12 cellular contexts compared by ENCODE assay signal in genomic region chr10:129525408-129525807, GRCh38. TPM values are rescaled to one million over a fixed set of nuclear protein-coding genes. Genes with fewer than 3 reads are reported as not detected.
A peak's percentile ranks its signal among the peaks of the same experiment; 100 is the strongest.
DNase-seq lines count a peak whose midpoint lies in the region; TF ChIP-seq lines count a peak whose summit lies in the region.
"Had no signal": no experiment of that assay in that cellular context is flagged by ENCODE, and none has a peak within 500 bp of the region (broad histone marks: within the 10 kb centered on the region; RNA-seq: fewer than 3 reads in every experiment).

No MANE protein-coding gene starts in this region.

- no peak overlapping the region for H3K4ac ChIP-seq in H9 (ENCODE audit: low read depth, low read length)

- no peak overlapping the region for H2AFZ ChIP-seq in ACC112 (ENCODE audit: low read length, unreplicated experiment)
- H2AFZ ChIP-seq in H9 (ENCODE audit: low read length), result no peak overlapping the region

- H3K79me2 ChIP-seq in ACC112 (ENCODE audit: control insufficient read depth, insufficient read depth, low read length, unreplicated experiment), result no peaks in the 10 kb centered on the region
- no peaks in the 10 kb centered on the region for H3K79me2 ChIP-seq in H9 (ENCODE audit: insufficient read depth, low read length)

- no peak for TF ChIP-seq CTCF in H9 (conservative IDR thresholded peaks at IDR 0.05)

- no peaks in the 10 kb centered on the region for H3K23me2 ChIP-seq in H9 (ENCODE audit: insufficient read length, low read depth, low read length, poor library complexity, severe bottlenecking)

- no peak overlapping the region for H4K91ac ChIP-seq in H9 (ENCODE audit: insufficient read length, low read depth, low read length)

- no peak overlapping the region for H3K23ac ChIP-seq in H9 (ENCODE audit: insufficient read length, low read depth, low read length)

- no peak overlapping the region for H3K9ac ChIP-seq in H9 (ENCODE audit: extremely low read depth, insufficient read length, low read length)

- H3K4me2 ChIP-seq in H9 (ENCODE audit: insufficient read depth, insufficient read length, low read length), result no peak overlapping the region

- no peak overlapping the region for H2BK20ac ChIP-seq in H9 (ENCODE audit: low read depth, low read length, poor library complexity, severe bottlenecking)

- H3K18ac ChIP-seq in H9 (ENCODE audit: insufficient read length, low read depth, low read length), result no peak overlapping the region

- DNase-seq in H9, result peak; percentile 10
- peak; percentile 35 for DNase-seq in dedifferentiated amniotic fluid mesenchymal stem cell (ENCODE audit: extremely low spot score)
- no peak for DNase-seq in hepatic stellate cell (ENCODE audit: low spot score)
- DNase-seq in NAMALWA (ENCODE audit: low spot score), result no peak
- DNase-seq in activated T-cell treated with anti-CD3 and anti-CD28 coated beads, Interleukin-2, amount 50 U/mL, for 48 hours, result no peak
- no peak for DNase-seq in NCI-H1105 treated with DMSO at 0.1 percent for 48 hours (lab: John Stamatoyannopoulos, UW)
- DNase-seq: activated CD8-positive, alpha-beta memory T cell treated with anti-CD3 and anti-CD28 coated beads, Interleukin-2, amount 50 U/mL, for 4 hours; BE2C; effector memory CD4-positive, alpha-beta T cell; NCI-H510A had no signal

- H4K20me1 ChIP-seq in H9 (ENCODE audit: control insufficient read depth, insufficient read depth, insufficient read length), result no peaks in the 10 kb centered on the region

- H3K27me3 ChIP-seq in ACC112 (ENCODE audit: insufficient read depth, low read length) (no peaks in the 10 kb centered on the region), H9 (ENCODE audit: insufficient read depth, low read length) (no peaks in the 10 kb centered on the region), muscle layer of duodenum (ENCODE audit: low read depth, low read length) (no peaks in the 10 kb centered on the region)
- H3K27me3 ChIP-seq: BE2C had no signal

- H3K14ac ChIP-seq in H9 (ENCODE audit: insufficient read depth, low read length), result no peak overlapping the region

- H3K4me1 ChIP-seq in ACC112 (ENCODE audit: control insufficient read depth, insufficient read depth, low read length, unreplicated experiment), result peaks cover 7% of the 10 kb centered on the region
- peaks cover 3% of the 10 kb centered on the region; the same call in 1 of the 2 replicates for H3K4me1 ChIP-seq in H9 (ENCODE audit: insufficient read depth, low read length)
- peaks cover 0 to 12% of the 10 kb centered on the region in 2 donors for H3K4me1 ChIP-seq in muscle layer of duodenum (ENCODE audit: control insufficient read depth in 1 of 2, insufficient read depth in 2 of 2, low read length in 2 of 2)
- H3K4me1 ChIP-seq: BE2C had no signal

- peaks cover 26 to 32% of the 10 kb centered on the region in 2 experiments for H3K4me1 Mint-ChIP-seq in H9

- H3K9me3 ChIP-seq in H9 (ENCODE audit: control insufficient read depth, low read depth, low read length) (no peaks in the 10 kb centered on the region), muscle layer of duodenum (ENCODE audit: control insufficient read depth in 1 of 2, low read length in 2 of 2) (no peaks in the 10 kb centered on the region)
- H3K9me3 ChIP-seq: BE2C had no signal

- H3K36me3 ChIP-seq in ACC112 (ENCODE audit: insufficient read depth, low read length) (no peaks in the 10 kb centered on the region), muscle layer of duodenum (ENCODE audit: control insufficient read depth in 1 of 2, insufficient read depth in 2 of 2, low read length in 2 of 2) (no peaks in the 10 kb centered on the region)
- H3K36me3 ChIP-seq: BE2C had no signal

- H2BK5ac ChIP-seq in H9 (ENCODE audit: insufficient read length, low read length), result no peak overlapping the region

- H2BK120ac ChIP-seq in H9 (ENCODE audit: low read depth, low read length, poor library complexity, severe bottlenecking), result no peak overlapping the region

- no peak overlapping the region for H2AK5ac ChIP-seq in H9 (ENCODE audit: insufficient read length, low read length)

- H3K79me1 ChIP-seq in H9 (ENCODE audit: insufficient read depth, low read depth, low read length, poor library complexity, severe bottlenecking), result no peaks in the 10 kb centered on the region

- H3K36me3 Mint-ChIP-seq in H9 (ENCODE audit: insufficient read depth in 1 of 3, low read depth in 3 of 3), result peaks cover 0 to 6% (median 5%) of the 10 kb centered on the region in 3 experiments; a peak in 3 of 7 replicates

- no peak overlapping the region for H4K8ac ChIP-seq in H9 (replicated peaks; ENCODE audit: insufficient read length, low read depth, low read length)

- H3K27ac Mint-ChIP-seq in H9, result no peak overlapping the region

- no peak overlapping the region for H3K56ac ChIP-seq in H9 (ENCODE audit: insufficient read length, low read depth, low read length)

- H2BK15ac ChIP-seq in H9 (ENCODE audit: low read depth, low read length), result no peak overlapping the region

- H3K27ac ChIP-seq in ACC112 (ENCODE audit: low read depth, low read length) (no peak overlapping the region), H9 (ENCODE audit: insufficient read length, low read depth, low read length) (no peak overlapping the region), muscle layer of duodenum (ENCODE audit: low read length) (no peak overlapping the region)

- peak overlapping the region; percentile 62 for H3K4me3 ChIP-seq in ACC112 (ENCODE audit: low read depth, low read length)
- H3K4me3 ChIP-seq in muscle layer of duodenum (ENCODE audit: low read depth in 1 of 2, low read length in 2 of 2), result peak overlapping the region; percentile 4 to 27

- H3K9me3 Mint-ChIP-seq in H9, result no peaks in the 10 kb centered on the region; a peak in 1 of 5 replicates

- H4K5ac ChIP-seq in H9 (ENCODE audit: insufficient read length, low read depth, low read length), result no peak overlapping the region

- no peak overlapping the region for H3K4me3 Mint-ChIP-seq in H9

- no peak overlapping the region for H2BK12ac ChIP-seq in H9 (ENCODE audit: insufficient read length, low read depth, low read length)

- no peaks in the 10 kb centered on the region for H3K27me3 Mint-ChIP-seq in H9 (ENCODE audit: low read depth)

- no peak overlapping the region for H3T11ph ChIP-seq in H9 (ENCODE audit: low read length)

- WGBS in H9 (ENCODE audit: extremely low coverage, insufficient read length, low lambda C conversion rate), result no CpG with 5 or more reads among the region's 14 CpGs

RNA-seq across cellular contexts. Expression of gene MGMT, which starts 58.4 kb away (rescaled TPM):
- 18.4 and 19.6 TPM in 2 replicates for total RNA-seq in H9 (2021)

Comparison
In these comparisons a context has a peak if more than half of its experiments do, and no peak if none do; other contexts are left out.
1. DNase-seq: peak in H9 (single experiment) and dedifferentiated amniotic fluid mesenchymal stem cell (single experiment); none in hepatic stellate cell (single experiment), NAMALWA (single experiment), activated T-cell treated with anti-CD3 and anti-CD28 coated beads, Interleukin-2, amount 50 U/mL, for 48 hours (0 of 2) and NCI-H1105 treated with DMSO at 0.1 percent for 48 hours (single experiment).